In genomic region chr11:95296165-95296564, GRCh38 we compare ENCODE assay signal across 13 cellular contexts.
DNase-seq lines count a peak whose midpoint lies in the region; ATAC-seq and TF ChIP-seq lines count a peak whose summit lies in the region.
"Had no signal": no experiment of that assay in that cellular context is flagged by ENCODE, and none has a peak within 500 bp of the region (broad histone marks: within the 10 kb centered on the region; RNA-seq: fewer than 3 reads in every experiment).

No MANE protein-coding gene starts in this region.

- intact Hi-C loops in CD8-positive, alpha-beta T cell (cut with DNase I, micrococcal nuclease), result no loop called here

- no peaks in the 10 kb centered on the region for H3K9me3 Mint-ChIP-seq in CD8-positive, alpha-beta T cell
- H3K9me3 Mint-ChIP-seq in activated CD8-positive, alpha-beta memory T cell treated with anti-CD3 and anti-CD28 coated beads, Interleukin-2, amount 10 ng/mL, durations not matched to agents 7 days and 5 days (ENCODE audit: low read depth), result no peaks in the 10 kb centered on the region

- no peaks in the 10 kb centered on the region for H3K27me3 ChIP-seq in CD8-positive, alpha-beta T cell (ENCODE audit: insufficient read depth, low read length)
- H3K27me3 ChIP-seq: SJSA1 had no signal

- no peak for TF ChIP-seq CTCF in VCaP (conservative IDR thresholded peaks at IDR 0.05)
- TF ChIP-seq CTCF in retinal pigment epithelial cell (conservative IDR thresholded peaks at IDR 0.05; ENCODE audit: low read depth, low read length), result no peak
- no peak for TF ChIP-seq CTCF in CD8-positive, alpha-beta T cell (IDR thresholded peaks at IDR 0.05)

- peak; percentile 26 for DNase-seq in retinal pigment epithelial cell (ENCODE audit: low read depth)
- no peak for DNase-seq in CD8-positive, alpha-beta T cell
- no peak for DNase-seq in stimulated activated naive CD4-positive, alpha-beta T cell treated with Interleukin-2 at 50 U/mL for 16 hours (lab: John Stamatoyannopoulos, UW)
- DNase-seq in activated CD8-positive, alpha-beta memory T cell treated with anti-CD3 and anti-CD28 coated beads, Interleukin-2, amount 10 ng/mL, durations not matched to agents 7 days and 5 days, result no peak
- DNase-seq in activated T-cell treated with anti-CD3 and anti-CD28 coated beads, Interleukin-2, amount 50 U/mL, for 48 hours, result no peak
- DNase-seq: activated CD4-positive, alpha-beta T cell treated with anti-CD3 and anti-CD28 coated beads, Interleukin-2, amount 10 ng/mL, durations not matched to agents 7 days and 5 days; effector CD4-positive, alpha-beta T cell; glutamatergic neuron had no signal

- no peaks in the 10 kb centered on the region for H3K9me3 ChIP-seq in CD8-positive, alpha-beta T cell (ENCODE audit: low read length)
- H3K9me3 ChIP-seq: SJSA1 had no signal

- peaks cover 20% of the 10 kb centered on the region for H3K4me1 Mint-ChIP-seq in CD8-positive, alpha-beta T cell (ENCODE audit: low read depth)
- H3K4me1 Mint-ChIP-seq in activated CD8-positive, alpha-beta memory T cell treated with anti-CD3 and anti-CD28 coated beads, Interleukin-2, amount 10 ng/mL, durations not matched to agents 7 days and 5 days, result no peaks in the 10 kb centered on the region

- H3K4me3 ChIP-seq in retinal pigment epithelial cell (ENCODE audit: low read length), result no peak overlapping the region
- H3K4me3 ChIP-seq in CD8-positive, alpha-beta T cell (ENCODE audit: low read depth, low read length), result no peak overlapping the region
- H3K4me3 ChIP-seq: SJSA1 had no signal

- H3K4me1 ChIP-seq in CD8-positive, alpha-beta T cell (ENCODE audit: insufficient read depth, low read length), result no peaks in the 10 kb centered on the region
- H3K4me1 ChIP-seq: SJSA1 had no signal

- peak; percentile 18 for ATAC-seq in GM18909 (IDR thresholded peaks at IDR 0.05; ENCODE audit: poor library complexity, unreplicated experiment)
- peak; percentile 5 for ATAC-seq in HG03095 (IDR thresholded peaks at IDR 0.05; ENCODE audit: unreplicated experiment)
- ATAC-seq in CD8-positive, alpha-beta T cell, result no peak
- ATAC-seq in activated CD8-positive, alpha-beta memory T cell treated with anti-CD3 and anti-CD28 coated beads, Interleukin-2, amount 10 ng/mL, durations not matched to agents 7 days and 5 days, result no peak

- CTCF ChIA-PET in CD8-positive, alpha-beta T cell (lab: Charles Lee), result no interaction called here
- CTCF ChIA-PET in activated CD8-positive, alpha-beta memory T cell treated with anti-CD3 and anti-CD28 coated beads, Interleukin-2, amount 10 ng/mL, durations not matched to agents 7 days and 5 days (lab: Charles Lee), result no interaction called here

- no peaks in the 10 kb centered on the region for H3K36me3 Mint-ChIP-seq in CD8-positive, alpha-beta T cell
- no peaks in the 10 kb centered on the region for H3K36me3 Mint-ChIP-seq in activated CD8-positive, alpha-beta memory T cell treated with anti-CD3 and anti-CD28 coated beads, Interleukin-2, amount 10 ng/mL, durations not matched to agents 7 days and 5 days
- H3K36me3 Mint-ChIP-seq: activated naive CD8-positive, alpha-beta T cell had no signal

- no peaks in the 10 kb centered on the region for H3K27me3 Mint-ChIP-seq in CD8-positive, alpha-beta T cell (ENCODE audit: low read depth)
- H3K27me3 Mint-ChIP-seq in activated CD8-positive, alpha-beta memory T cell treated with anti-CD3 and anti-CD28 coated beads, Interleukin-2, amount 10 ng/mL, durations not matched to agents 7 days and 5 days, result no peaks in the 10 kb centered on the region
- H3K27me3 Mint-ChIP-seq: activated naive CD8-positive, alpha-beta T cell had no signal

- POLR2A ChIA-PET in CD8-positive, alpha-beta T cell (lab: Charles Lee), result interaction anchor here (1.5 kb wide), 1 partner anchor 65 kb away, joined by 4 read pairs; no protein-coding TSS in a partner anchor

- H3K27ac ChIP-seq in VCaP, result peak overlapping the region; percentile 39
- no peak overlapping the region for H3K27ac ChIP-seq in CD8-positive, alpha-beta T cell (ENCODE audit: low read depth, low read length)
- H3K27ac ChIP-seq: SJSA1 had no signal

- no peak overlapping the region for H3K27ac Mint-ChIP-seq in CD8-positive, alpha-beta T cell
- no peak overlapping the region for H3K27ac Mint-ChIP-seq in activated CD8-positive, alpha-beta memory T cell treated with anti-CD3 and anti-CD28 coated beads, Interleukin-2, amount 10 ng/mL, durations not matched to agents 7 days and 5 days
- H3K27ac Mint-ChIP-seq: activated CD4-positive, alpha-beta T cell treated with anti-CD3 and anti-CD28 coated beads, Interleukin-2, amount 10 ng/mL, durations not matched to agents 7 days and 5 days; activated naive CD8-positive, alpha-beta T cell had no signal

- no peak overlapping the region for H3K4me3 Mint-ChIP-seq in CD8-positive, alpha-beta T cell
- no peak overlapping the region for H3K4me3 Mint-ChIP-seq in activated CD8-positive, alpha-beta memory T cell treated with anti-CD3 and anti-CD28 coated beads, Interleukin-2, amount 10 ng/mL, durations not matched to agents 7 days and 5 days
- H3K4me3 Mint-ChIP-seq: activated CD4-positive, alpha-beta T cell treated with anti-CD3 and anti-CD28 coated beads, Interleukin-2, amount 10 ng/mL, durations not matched to agents 7 days and 5 days; activated naive CD8-positive, alpha-beta T cell had no signal

- H3K36me3 ChIP-seq in CD8-positive, alpha-beta T cell (ENCODE audit: insufficient read depth, low read length), result no peaks in the 10 kb centered on the region
- H3K36me3 ChIP-seq: SJSA1 had no signal

Comparison
In these comparisons a context has a peak if more than half of its experiments do, and no peak if none do; other contexts are left out.
1. ATAC-seq: peak in GM18909 (single experiment) and HG03095 (single experiment); none in CD8-positive, alpha-beta T cell (single experiment) and activated CD8-positive, alpha-beta memory T cell treated with anti-CD3 and anti-CD28 coated beads, Interleukin-2, amount 10 ng/mL, durations not matched to agents 7 days and 5 days (single experiment).